30 cellular contexts compared by ENCODE assay signal in the genomic region with DNA sequence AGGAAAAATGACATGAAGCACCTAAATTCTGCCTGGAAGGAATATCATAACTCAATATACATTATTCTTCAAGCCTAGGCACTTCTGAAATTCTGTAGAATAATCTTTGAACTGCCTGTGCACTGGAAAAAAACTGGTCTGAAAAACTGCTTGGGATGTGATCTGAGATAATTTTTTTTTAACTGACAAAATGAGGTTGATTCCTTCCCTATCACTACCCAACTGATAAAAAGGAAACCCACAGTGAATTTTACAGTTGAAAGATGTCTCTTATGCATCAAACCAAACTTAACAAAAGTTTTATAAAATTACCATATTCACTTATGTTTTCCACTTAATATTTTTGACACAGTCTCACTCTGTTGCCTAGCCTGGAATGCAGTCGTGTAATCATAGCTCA.
"Had no signal": no experiment of that assay in that cellular context is flagged by ENCODE, and none has a peak within 500 bp of the region (broad histone marks: within the 10 kb centered on the region; RNA-seq: fewer than 3 reads in every experiment).

No MANE protein-coding gene starts in this region.

- H3K4me1 Mint-ChIP-seq: brain, nephron progenitor cell had no signal

- H3K27ac Mint-ChIP-seq: activated CD4-positive, alpha-beta memory T cell treated with anti-CD3 and anti-CD28 coated beads for 36 hours; activated CD4-positive, alpha-beta T cell treated with anti-CD3 and anti-CD28 coated beads, Interleukin-2, amount 10 ng/mL, durations not matched to agents 24 days and 14 days; brain; effector memory CD8-positive, alpha-beta T cell; nephron progenitor cell had no signal

- H3K9me3 ChIP-seq: ascending aorta, gastrocnemius medialis, left lung, neutrophil, ovary, prostate gland, thyroid gland, upper lobe of left lung had no signal

- H3K27ac ChIP-seq: ascending aorta, gastrocnemius medialis, left lung, neutrophil, ovary, prostate gland, skin epidermis, thyroid gland, upper lobe of left lung, VCaP had no signal

- H3K36me3 ChIP-seq: ascending aorta, gastrocnemius medialis, left lung, neutrophil, ovary, prostate gland, thyroid gland, upper lobe of left lung had no signal

- H3K9me3 Mint-ChIP-seq: activated CD4-positive, alpha-beta memory T cell treated with anti-CD3 and anti-CD28 coated beads for 36 hours; activated T-cell treated with anti-CD3 and anti-CD28 coated beads, Interleukin-2, amount 50 U/mL, for 4 hours; brain; effector memory CD8-positive, alpha-beta T cell; nephron progenitor cell had no signal

- H3K27me3 ChIP-seq: ascending aorta, gastrocnemius medialis, left lung, neutrophil, ovary, thyroid gland, upper lobe of left lung had no signal

- H3K4me3 ChIP-seq: ascending aorta, gastrocnemius medialis, left lung, lung, ovary, prostate gland, skin epidermis, thyroid gland, upper lobe of left lung had no signal

- H3K27me3 Mint-ChIP-seq: activated CD4-positive, alpha-beta memory T cell treated with anti-CD3 and anti-CD28 coated beads for 36 hours; activated CD4-positive, alpha-beta T cell treated with anti-CD3 and anti-CD28 coated beads, Interleukin-2, amount 10 ng/mL, durations not matched to agents 24 days and 14 days; activated naive CD8-positive, alpha-beta T cell; brain; effector memory CD8-positive, alpha-beta T cell; stimulated activated naive CD8-positive, alpha-beta T cell treated with anti-CD3 and anti-CD28 coated beads, Interleukin-15, amount 100 ng/mL, for 72 hours had no signal

- DNase-seq: activated CD4-positive, alpha-beta memory T cell treated with anti-CD3 and anti-CD28 coated beads for 36 hours; activated CD4-positive, alpha-beta T cell treated with anti-CD3 and anti-CD28 coated beads, Interleukin-2, amount 10 ng/mL, durations not matched to agents 24 days and 14 days; activated CD8-positive, alpha-beta memory T cell treated with anti-CD3 and anti-CD28 coated beads, Interleukin-2, amount 50 U/mL, for 4 hours; activated naive CD4-positive, alpha-beta T cell; activated T-cell treated with anti-CD3 and anti-CD28 coated beads, Interleukin-2, amount 50 U/mL, for 4 hours; cortex of kidney; effector memory CD8-positive, alpha-beta T cell; gastrocnemius medialis; glutamatergic neuron; left lung; mesendoderm; nephron progenitor cell; ovary; retina; stimulated activated CD4-positive, alpha-beta T cell treated with anti-CD3 and anti-CD28 coated beads, Interleukin-12 subunit alpha, Interleukin-12 subunit beta, amount 100 ng/mL, for 4 hours; stimulated activated CD4-positive, alpha-beta T cell treated with anti-CD3 and anti-CD28 coated beads, Interleukin-4, amount 100 ng/mL, for 1 hour; stimulated activated naive CD8-positive, alpha-beta T cell treated with anti-CD3 and anti-CD28 coated beads, Interleukin-15, amount 100 ng/mL, for 72 hours; substantia nigra; T1000; thyroid gland; upper lobe of left lung had no signal

- H3K4me1 ChIP-seq: ascending aorta, gastrocnemius medialis, left lung, prostate gland, thyroid gland, upper lobe of left lung had no signal

- H3K4me3 Mint-ChIP-seq: activated CD4-positive, alpha-beta memory T cell treated with anti-CD3 and anti-CD28 coated beads for 36 hours; activated CD4-positive, alpha-beta T cell treated with anti-CD3 and anti-CD28 coated beads, Interleukin-2, amount 10 ng/mL, durations not matched to agents 24 days and 14 days; activated naive CD8-positive, alpha-beta T cell; activated T-cell treated with anti-CD3 and anti-CD28 coated beads, Interleukin-2, amount 50 U/mL, for 4 hours; brain; effector memory CD8-positive, alpha-beta T cell; nephron progenitor cell; stimulated activated naive CD8-positive, alpha-beta T cell treated with anti-CD3 and anti-CD28 coated beads, Interleukin-15, amount 100 ng/mL, for 72 hours had no signal

- ATAC-seq: activated T-cell treated with anti-CD3 and anti-CD28 coated beads, Interleukin-2, amount 50 U/mL, for 4 hours; effector memory CD8-positive, alpha-beta T cell; gastrocnemius medialis; left lung; sciatic nerve; stimulated activated naive CD8-positive, alpha-beta T cell treated with anti-CD3 and anti-CD28 coated beads, Interleukin-15, amount 100 ng/mL, for 72 hours had no signal

- H3K36me3 Mint-ChIP-seq: brain had no signal
